15 cellular contexts compared by ENCODE assay signal in genomic region chr2:98801286-98801685, GRCh38.
"Had no signal": no experiment of that assay in that cellular context is flagged by ENCODE, and none has a peak within 500 bp of the region (broad histone marks: within the 10 kb centered on the region; RNA-seq: fewer than 3 reads in every experiment).

No MANE protein-coding gene starts in this region.

- ATAC-seq: activated CD8-positive, alpha-beta memory T cell treated with anti-CD3 and anti-CD28 coated beads, Interleukin-2, amount 10 ng/mL, durations not matched to agents 7 days and 5 days; mucosa of descending colon; naive thymus-derived CD8-positive, alpha-beta T cell had no signal

- H3K9me3 ChIP-seq: colonic mucosa, mucosa of descending colon, suprapubic skin, upper lobe of left lung had no signal

- H3K4me1 ChIP-seq: colonic mucosa had no signal

- H3K27me3 ChIP-seq: colonic mucosa, hepatocyte, suprapubic skin, upper lobe of left lung had no signal

- H3K4me3 ChIP-seq: colonic mucosa, hepatocyte, mucosa of descending colon, suprapubic skin, upper lobe of left lung had no signal

- H3K36me3 Mint-ChIP-seq: activated CD8-positive, alpha-beta memory T cell treated with anti-CD3 and anti-CD28 coated beads, Interleukin-2, amount 10 ng/mL, durations not matched to agents 7 days and 5 days; activated naive CD4-positive, alpha-beta T cell treated with anti-CD3 and anti-CD28 coated beads, Interleukin-2, amount 10 ng/mL, durations not matched to agents 7 days and 5 days; naive thymus-derived CD8-positive, alpha-beta T cell had no signal

- H3K4me1 Mint-ChIP-seq: activated naive CD4-positive, alpha-beta T cell treated with anti-CD3 and anti-CD28 coated beads, Interleukin-2, amount 10 ng/mL, durations not matched to agents 7 days and 5 days had no signal

- H3K27me3 Mint-ChIP-seq: activated CD8-positive, alpha-beta memory T cell treated with anti-CD3 and anti-CD28 coated beads, Interleukin-2, amount 10 ng/mL, durations not matched to agents 7 days and 5 days; naive thymus-derived CD8-positive, alpha-beta T cell had no signal

- H3K36me3 ChIP-seq: colonic mucosa, suprapubic skin had no signal

- DNase-seq: activated CD8-positive, alpha-beta memory T cell treated with anti-CD3 and anti-CD28 coated beads, Interleukin-2, amount 10 ng/mL, durations not matched to agents 7 days and 5 days; activated naive CD4-positive, alpha-beta T cell treated with anti-CD3 and anti-CD28 coated beads, Interleukin-2, amount 10 ng/mL, durations not matched to agents 7 days and 5 days; activated T-cell treated with anti-CD3 and anti-CD28 coated beads, Interleukin-2, amount 50 U/mL, for 1 hour; central memory CD4-positive, alpha-beta T cell; colonic mucosa; islet precursor cell; mucosa of descending colon; naive thymus-derived CD8-positive, alpha-beta T cell; stimulated activated CD4-positive, alpha-beta T cell treated with anti-CD3 and anti-CD28 coated beads, Interleukin-2, amount 100 ng/mL, for 48 hours; stimulated activated naive CD4-positive, alpha-beta T cell; SW 1271 had no signal

- H3K27ac Mint-ChIP-seq: activated CD8-positive, alpha-beta memory T cell treated with anti-CD3 and anti-CD28 coated beads, Interleukin-2, amount 10 ng/mL, durations not matched to agents 7 days and 5 days; activated naive CD4-positive, alpha-beta T cell treated with anti-CD3 and anti-CD28 coated beads, Interleukin-2, amount 10 ng/mL, durations not matched to agents 7 days and 5 days; T-helper 2 cell treated with Interferon-gamma antibody and Interleukin-4, amounts not matched to agents 5 μg/mL and 100 μg/mL, for 36 hours had no signal

- H3K9me3 Mint-ChIP-seq: activated naive CD4-positive, alpha-beta T cell treated with anti-CD3 and anti-CD28 coated beads, Interleukin-2, amount 10 ng/mL, durations not matched to agents 7 days and 5 days; naive thymus-derived CD8-positive, alpha-beta T cell; T-helper 2 cell treated with Interferon-gamma antibody and Interleukin-4, amounts not matched to agents 5 μg/mL and 100 μg/mL, for 36 hours had no signal

- H3K4me3 Mint-ChIP-seq: activated CD8-positive, alpha-beta memory T cell treated with anti-CD3 and anti-CD28 coated beads, Interleukin-2, amount 10 ng/mL, durations not matched to agents 7 days and 5 days; activated naive CD4-positive, alpha-beta T cell treated with anti-CD3 and anti-CD28 coated beads, Interleukin-2, amount 10 ng/mL, durations not matched to agents 7 days and 5 days; naive thymus-derived CD8-positive, alpha-beta T cell; T-helper 2 cell treated with Interferon-gamma antibody and Interleukin-4, amounts not matched to agents 5 μg/mL and 100 μg/mL, for 36 hours had no signal

- H3K27ac ChIP-seq: colonic mucosa, hepatocyte, suprapubic skin had no signal
